8 cellular contexts compared by ENCODE assay signal in genomic region chr15:89087830-89088604, GRCh38. TPM values are rescaled to one million over a fixed set of nuclear protein-coding genes. Genes with fewer than 3 reads are reported as not detected.
DNase-seq lines count a peak whose midpoint lies in the region; ATAC-seq and TF ChIP-seq lines count a peak whose summit lies in the region.

A gene with protein sequence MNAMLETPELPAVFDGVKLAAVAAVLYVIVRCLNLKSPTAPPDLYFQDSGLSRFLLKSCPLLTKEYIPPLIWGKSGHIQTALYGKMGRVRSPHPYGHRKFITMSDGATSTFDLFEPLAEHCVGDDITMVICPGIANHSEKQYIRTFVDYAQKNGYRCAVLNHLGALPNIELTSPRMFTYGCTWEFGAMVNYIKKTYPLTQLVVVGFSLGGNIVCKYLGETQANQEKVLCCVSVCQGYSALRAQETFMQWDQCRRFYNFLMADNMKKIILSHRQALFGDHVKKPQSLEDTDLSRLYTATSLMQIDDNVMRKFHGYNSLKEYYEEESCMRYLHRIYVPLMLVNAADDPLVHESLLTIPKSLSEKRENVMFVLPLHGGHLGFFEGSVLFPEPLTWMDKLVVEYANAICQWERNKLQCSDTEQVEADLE (plus strand): TSS chr15:89088456. CDS start chr15:89116328, 27,872 bp downstream.

- no peak within 1 kb of the TSS for H3K27ac Mint-ChIP-seq in WTC11

- CTCF ChIA-PET in AG04450 (lab: Charles Lee): interaction anchor here (0.6 to 8.0 kb wide), 6 partner anchors 17 to 183 kb away, joined by 4 to 58 read pairs (median 10); no protein-coding TSS in a partner anchor
- CTCF ChIA-PET in WTC11 (lab: Charles Lee): interaction anchor here (0.6 to 4.3 kb wide), 30 partner anchors 8 to 216 kb away, joined by 3 to 37 read pairs (median 4); partner anchors contain the start of gene FANCI

- peak; percentile 15 to 51 (median 44) for TF ChIP-seq POLR2A in spleen (IDR thresholded peaks at IDR 0.05)

- H3K9me3 Mint-ChIP-seq in WTC11: no peaks in the 10 kb centered on the region

- H3K4me3 ChIP-seq in AG04450 (ENCODE audit: low read depth, low read length) (peak within 1 kb of the TSS; percentile 87), cardiac fibroblast (replicated peaks in 1 of 2; ENCODE audit: low read depth in 2 of 2, low read length in 2 of 2) (peak within 1 kb of the TSS; percentile 89 to 93), spleen (peak within 1 kb of the TSS; percentile 79 to 94 (median 90))

- H3K27ac ChIP-seq in AG04450 (ENCODE audit: low read depth, low read length): peak within 1 kb of the TSS; percentile 98
- H3K27ac ChIP-seq in spleen: peak within 1 kb of the TSS; percentile 79 to 95 (median 90)

- no peaks in the 10 kb centered on the region; the same call in 1 of the 2 replicates for H3K9me3 ChIP-seq in AG04450 (ENCODE audit: control insufficient read depth, insufficient read depth, low read length)
- no peaks in the 10 kb centered on the region for H3K9me3 ChIP-seq in spleen

- H3K27me3 ChIP-seq in AG04450 (ENCODE audit: control insufficient read depth, insufficient read depth, low read length): no peaks in the 10 kb centered on the region
- H3K27me3 ChIP-seq in spleen (replicated peaks in 1 of 7): no peaks in the 10 kb centered on the region

- peaks cover 36% of the 10 kb centered on the region for H3K4me1 Mint-ChIP-seq in WTC11

- no peaks in the 10 kb centered on the region for H3K36me3 Mint-ChIP-seq in WTC11

- DNase-seq in AG04450 (ENCODE audit: low read depth, low spot score) (peak; percentile 100), NCI-H226 (peak; percentile 100), WTC11 (ENCODE audit: low spot score) (peak; percentile 99), cardiac fibroblast (ENCODE audit: low read depth in 2 of 2) (peak; percentile 100), iPS-NIHi7 (ENCODE audit: extremely low spot score) (peak; percentile 99), spleen (peak; percentile 99)

- no peaks in the 10 kb centered on the region for H3K27me3 Mint-ChIP-seq in WTC11 (ENCODE audit: low read depth)

- no peak for TF ChIP-seq CTCF in AG04450 (IDR thresholded peaks at IDR 0.05; ENCODE audit: low read depth, low read length)
- TF ChIP-seq CTCF in WTC11 (IDR thresholded peaks at IDR 0.05): no peak
- no peak for TF ChIP-seq CTCF in cardiac fibroblast (IDR thresholded peaks at IDR 0.05; ENCODE audit: low read depth, low read length)
- peak in 2 of 11 experiments; percentile 21 to 29 for TF ChIP-seq CTCF in spleen (IDR thresholded peaks at IDR 0.05 in 8 of 11, conservative IDR thresholded peaks at IDR 0.05 in 3 of 11)

- peaks cover 32 to 62% (median 52%) of the 10 kb centered on the region in 6 donors for H3K4me1 ChIP-seq in spleen

- WGBS in spleen, 5 donors: 0 to 1% (median 1%) methylated on average over 36 to 51 of the region's 51 CpGs

- intact Hi-C loops in spleen (cut with DNase I; ENCODE audit: low total_unique reads): no loop called here

- ATAC-seq in GM18909 (IDR thresholded peaks at IDR 0.05; ENCODE audit: poor library complexity, unreplicated experiment): peak; percentile 97
- peak; percentile 96 for ATAC-seq in HG03175 (IDR thresholded peaks at IDR 0.05; ENCODE audit: unreplicated experiment)
- peak; percentile 99 for ATAC-seq in WTC11

- H3K36me3 ChIP-seq in spleen: no peaks in the 10 kb centered on the region

- POLR2A ChIA-PET in AG04450 (lab: Yijun Ruan, JAX) (interaction anchor here (0.5 to 2.5 kb wide), 21 partner anchors 9 to 684 kb away, joined by 3 to 21 read pairs (median 3); partner anchors contain the start of gene POLG), WTC11 (lab: Charles Lee) (interaction anchor here (0.5 to 2.0 kb wide), 12 partner anchors 10 to 193 kb away, joined by 3 to 15 read pairs (median 4); partner anchors contain the start of genes FANCI, HAPLN3 and MFGE8)

- H3K4me3 Mint-ChIP-seq in WTC11: no peak within 1 kb of the TSS

TF ChIP-seq in WTC11, 78 proteins besides CTCF, POLR2A, EP300 and RAD21:
- TF ChIP-seq SP1 (CRISPR knock-in tag; conservative IDR thresholded peaks at IDR 0.05): peak; percentile 100
- 0 out of 2 replicates have a peak, but pooled peaks have one; percentile 8 for TF ChIP-seq ZNF232 (CRISPR knock-in tag; IDR thresholded peaks at IDR 0.05)
- TF ChIP-seq, protein P1, sequence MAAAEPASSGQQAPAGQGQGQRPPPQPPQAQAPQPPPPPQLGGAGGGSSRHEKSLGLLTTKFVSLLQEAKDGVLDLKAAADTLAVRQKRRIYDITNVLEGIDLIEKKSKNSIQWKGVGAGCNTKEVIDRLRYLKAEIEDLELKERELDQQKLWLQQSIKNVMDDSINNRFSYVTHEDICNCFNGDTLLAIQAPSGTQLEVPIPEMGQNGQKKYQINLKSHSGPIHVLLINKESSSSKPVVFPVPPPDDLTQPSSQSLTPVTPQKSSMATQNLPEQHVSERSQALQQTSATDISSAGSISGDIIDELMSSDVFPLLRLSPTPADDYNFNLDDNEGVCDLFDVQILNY (CRISPR knock-in tag; IDR thresholded peaks at IDR 0.05): 0 out of 2 replicates have a peak, but pooled peaks have one; percentile 50
- no peak for TF ChIP-seq RORB (CRISPR knock-in tag; IDR thresholded peaks at IDR 0.05)
- TF ChIP-seq CREM (CRISPR knock-in tag; IDR thresholded peaks at IDR 0.05): peak; percentile 6; the same call in 1 of the 2 replicates
- peak; percentile 96 for TF ChIP-seq NFYB (CRISPR knock-in tag; conservative IDR thresholded peaks at IDR 0.05; ENCODE audit: low read depth)
- no peak for TF ChIP-seq ATF6 (CRISPR knock-in tag; IDR thresholded peaks at IDR 0.05)

RNA-seq across cellular contexts. Expression of the gene that starts here (rescaled TPM):
- 51.5 and 60.1 TPM in 2 replicates for polyA plus RNA-seq in AG04450 (2011; rRNA removed)
- polyA minus RNA-seq in AG04450 (2011; rRNA and poly(A)+ RNA removed): 153 and 175 TPM in 2 replicates
- 26.2 to 29.7 TPM (median 29.5 TPM) in 3 replicates for total RNA-seq in WTC11 (2021)
- 100 to 1,000 TPM in 5 of 7 donors, 10 to 100 TPM in 2; 83.9 to 158 (median 123) TPM for total RNA-seq in spleen
- polyA plus RNA-seq in spleen: 1 to 10 TPM; 2.1 to 8.2 (median 3.2) TPM

Comparison
In these comparisons a context has a peak if more than half of its experiments do, and no peak if none do; other contexts are left out.
1. Peak in every context shown above with its lines: DNase-seq, ATAC-seq, H3K4me3 ChIP-seq and H3K27ac ChIP-seq.